Comparison of ENCODE assay signal across 21 cellular contexts in the genomic region with DNA sequence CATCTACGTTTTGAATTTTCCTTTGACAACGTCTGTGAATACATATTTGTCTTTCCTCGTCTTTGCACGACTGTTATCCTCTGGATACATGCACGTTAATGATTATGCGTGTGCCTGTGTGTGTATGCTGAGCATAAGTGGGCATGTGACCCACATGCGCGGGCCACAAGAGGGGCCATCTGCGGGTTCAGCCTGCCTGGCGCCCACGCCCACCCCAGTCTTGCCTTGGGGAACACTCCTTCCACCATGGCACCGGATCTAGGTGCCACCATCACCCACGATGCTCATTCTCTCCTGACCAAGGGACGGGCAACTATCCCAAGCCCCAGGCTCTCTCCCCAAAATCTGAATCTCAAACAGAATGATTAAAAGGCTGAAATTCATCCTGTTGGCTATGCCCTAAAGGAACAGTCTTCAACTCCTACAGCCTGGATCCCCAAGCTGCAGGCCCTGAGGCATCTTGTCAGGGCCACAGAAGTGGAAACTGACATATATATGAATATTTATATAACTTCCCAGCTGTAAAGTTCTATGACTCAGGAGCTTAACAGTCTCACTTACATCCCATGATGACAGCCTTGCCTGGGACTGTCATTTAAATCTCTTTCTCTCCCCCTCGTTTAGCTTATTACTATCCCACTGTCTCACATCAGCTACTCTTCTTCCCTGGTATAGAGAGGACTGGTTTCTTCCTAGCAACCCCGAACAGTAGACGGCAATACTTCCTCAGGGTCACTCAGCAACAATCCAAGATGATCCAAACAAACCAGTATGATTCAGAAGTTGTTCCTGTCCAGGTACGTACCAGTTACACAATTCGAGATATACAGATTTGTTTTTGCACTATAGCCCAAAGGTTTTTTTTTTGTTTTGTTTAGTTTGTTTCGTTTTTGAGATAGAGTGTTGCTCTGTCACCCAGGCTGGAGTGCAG. TPM values are rescaled to one million over a fixed set of nuclear protein-coding genes. Genes with fewer than 3 reads are reported as not detected.
DNase-seq lines count a peak whose midpoint lies in the region; ATAC-seq and TF ChIP-seq lines count a peak whose summit lies in the region.
"Had no signal": no experiment of that assay in that cellular context is flagged by ENCODE, and none has a peak within 500 bp of the region (broad histone marks: within the 10 kb centered on the region; RNA-seq: fewer than 3 reads in every experiment).

No MANE protein-coding gene starts in this region.

- no peaks in the 10 kb centered on the region for H3K36me3 ChIP-seq in body of pancreas (replicated peaks in 1 of 2; ENCODE audit: insufficient read depth in 1 of 2, low read depth in 2 of 2)
- H3K36me3 ChIP-seq: adrenal gland, prostate gland had no signal

- in situ Hi-C loops in GM13976 (cut with MboI; ENCODE audit: low sequenced_read_pairs, unreplicated experiment): no loop called here

- no peaks in the 10 kb centered on the region for H3K27me3 ChIP-seq in body of pancreas
- H3K27me3 ChIP-seq: adrenal gland had no signal

- H3K27me3 Mint-ChIP-seq in HFFc6 (ENCODE audit: insufficient read depth) (no peaks in the 10 kb centered on the region; the same call in 1 of the 2 replicates), progenitor cell of endocrine pancreas (no peaks in the 10 kb centered on the region)

- intact Hi-C loops in body of pancreas (cut with DNase I) (no loop called here), cardiac septum (cut with DNase I) (no loop called here)

- H3K27ac Mint-ChIP-seq in HFFc6: peak overlapping the region; percentile 80
- peak overlapping the region; percentile 17 for H3K27ac Mint-ChIP-seq in progenitor cell of endocrine pancreas
- H3K27ac Mint-ChIP-seq: activated CD4-positive, alpha-beta T cell treated with anti-CD3 and anti-CD28 coated beads, Interleukin-2, amount 10 ng/mL, durations not matched to agents 7 days and 5 days; endodermal cell; immature natural killer cell; mesothelial cell of epicardium; natural killer cell treated with Interleukin-12 subunit alpha and Interleukin-12 subunit beta and Interleukin-15 and Interleukin-18, amount 100 ng/mL, for 72 hours had no signal

- TF ChIP-seq CTCF in HFFc6 (IDR thresholded peaks at IDR 0.05) (no peak), body of pancreas (IDR thresholded peaks at IDR 0.05) (no peak), fibroblast of villous mesenchyme (IDR thresholded peaks at IDR 0.05; ENCODE audit: insufficient read depth, low read depth, low read length) (no peak), progenitor cell of endocrine pancreas (IDR thresholded peaks at IDR 0.05; ENCODE audit: unreplicated experiment) (no peak), GM13976 (IDR thresholded peaks at IDR 0.05; ENCODE audit: borderline replicate concordance, control extremely low read depth, extremely low read depth, insufficient read depth, missing control alignments) (no peak)

- peak; percentile 93 for ATAC-seq in body of pancreas
- ATAC-seq in GM21529 (IDR thresholded peaks at IDR 0.05; ENCODE audit: unreplicated experiment): no peak
- ATAC-seq: natural killer cell treated with Interleukin-12 subunit alpha and Interleukin-12 subunit beta and Interleukin-15 and Interleukin-18, amount 100 ng/mL, for 72 hours; Right ventricle myocardium inferior had no signal

- H3K27ac ChIP-seq in body of pancreas: peak overlapping the region; percentile 37 to 82 (median 64)
- H3K27ac ChIP-seq: HL-60, prostate gland had no signal

- H3K4me1 Mint-ChIP-seq in HFFc6 (ENCODE audit: low read depth) (peaks cover 18% of the 10 kb centered on the region), progenitor cell of endocrine pancreas (ENCODE audit: low read depth) (peaks cover 13% of the 10 kb centered on the region)
- H3K4me1 Mint-ChIP-seq: CD4-positive, CD25-positive, alpha-beta regulatory T cell; immature natural killer cell; mesothelial cell of epicardium had no signal

- DNase-seq in HFFc6 (peak; percentile 25), body of pancreas (peak in 3 of 4 donors; percentile 37 to 80 (median 61)), fibroblast of villous mesenchyme (ENCODE audit: low read depth) (peak; percentile 29), progenitor cell of endocrine pancreas (ENCODE audit: low spot score, unreplicated experiment) (no peak), GM13976 (ENCODE audit: low spot score) (no peak), AML-193 (lab: John Stamatoyannopoulos, UW) (no peak), cardiac septum (ENCODE audit: low spot score) (no peak)
- DNase-seq: activated CD4-positive, alpha-beta T cell treated with anti-CD3 and anti-CD28 coated beads, Interleukin-2, amount 10 ng/mL, durations not matched to agents 7 days and 5 days; activated effector memory CD4-positive, alpha-beta T cell treated with anti-CD3 and anti-CD28 coated beads, Interleukin-2, amount 50 U/mL, for 16 hours; adrenal gland; CD4-positive, CD25-positive, alpha-beta regulatory T cell; endodermal cell; immature natural killer cell; NCI-H187; NCI-H446 treated with DMSO at 0.1 percent for 48 hours had no signal

- H3K9me3 ChIP-seq in body of pancreas: no peaks in the 10 kb centered on the region
- H3K9me3 ChIP-seq: adrenal gland, prostate gland had no signal

- no peak overlapping the region for H3K4me3 Mint-ChIP-seq in HFFc6
- H3K4me3 Mint-ChIP-seq in progenitor cell of endocrine pancreas (ENCODE audit: low read depth): no peak overlapping the region
- H3K4me3 Mint-ChIP-seq: activated CD4-positive, alpha-beta T cell treated with anti-CD3 and anti-CD28 coated beads, Interleukin-2, amount 10 ng/mL, durations not matched to agents 7 days and 5 days; CD4-positive, CD25-positive, alpha-beta regulatory T cell; endodermal cell; immature natural killer cell; mesothelial cell of epicardium; natural killer cell treated with Interleukin-12 subunit alpha and Interleukin-12 subunit beta and Interleukin-15 and Interleukin-18, amount 100 ng/mL, for 72 hours had no signal

- WGBS in body of pancreas, 2 donors: 72 to 74% methylated on average over 20 of the region's 20 CpGs

- H3K4me3 ChIP-seq in body of pancreas (no peak overlapping the region), fibroblast of villous mesenchyme (ENCODE audit: low read depth, low read length) (no peak overlapping the region)
- H3K4me3 ChIP-seq: adrenal gland, prostate gland had no signal

- H3K36me3 Mint-ChIP-seq in HFFc6 (ENCODE audit: low read depth): no peaks in the 10 kb centered on the region; the same call in 1 of the 2 replicates
- peaks cover 15% of the 10 kb centered on the region for H3K36me3 Mint-ChIP-seq in progenitor cell of endocrine pancreas (ENCODE audit: insufficient read depth)
- H3K36me3 Mint-ChIP-seq: CD4-positive, CD25-positive, alpha-beta regulatory T cell; immature natural killer cell; natural killer cell treated with Interleukin-12 subunit alpha and Interleukin-12 subunit beta and Interleukin-15 and Interleukin-18, amount 100 ng/mL, for 72 hours had no signal

- peaks cover 60% of the 10 kb centered on the region for H3K4me1 ChIP-seq in body of pancreas
- H3K4me1 ChIP-seq: prostate gland had no signal

- peak in 2 of 3 donors; percentile 11 to 44 for TF ChIP-seq POLR2A in body of pancreas (IDR thresholded peaks at IDR 0.05)

- H3K9me3 Mint-ChIP-seq in HFFc6: no peaks in the 10 kb centered on the region; the same call in 1 of the 2 replicates
- H3K9me3 Mint-ChIP-seq in progenitor cell of endocrine pancreas (ENCODE audit: low read depth): peaks cover 7% of the 10 kb centered on the region
- H3K9me3 Mint-ChIP-seq: immature natural killer cell; natural killer cell treated with Interleukin-12 subunit alpha and Interleukin-12 subunit beta and Interleukin-15 and Interleukin-18, amount 100 ng/mL, for 72 hours had no signal

RNA-seq across cellular contexts. Expression of a gene that starts 22.9 kb away (rescaled TPM):
- total RNA-seq in HFFc6 (2021; fragmentation: NEBNext Ultra II Directional; extraction: Animal tissue kit (Norgen Biotek cat#: 25700)): 10 to 100 TPM in 2 of 6 experiments, 1 to 10 TPM in 4; 7.0 to 13.3 (median 7.9) TPM
- total RNA-seq in body of pancreas (1 to 10 TPM; 5.3 to 6.0 TPM), fibroblast of villous mesenchyme (1.6 and 2.6 TPM in 2 replicates), progenitor cell of endocrine pancreas (43.1 and 45.8 TPM in 2 replicates), cardiac septum (1.4 TPM)

Comparison
In these comparisons a context has a peak if more than half of its experiments do, and no peak if none do; other contexts are left out.
1. DNase-seq: peak in HFFc6 (single experiment), body of pancreas (3 of 4) and fibroblast of villous mesenchyme (single experiment); none in progenitor cell of endocrine pancreas (single experiment), GM13976 (single experiment), AML-193 (0 of 2) and cardiac septum (single experiment).